ENCODE assay signal across 8 cellular contexts in the genomic region with DNA sequence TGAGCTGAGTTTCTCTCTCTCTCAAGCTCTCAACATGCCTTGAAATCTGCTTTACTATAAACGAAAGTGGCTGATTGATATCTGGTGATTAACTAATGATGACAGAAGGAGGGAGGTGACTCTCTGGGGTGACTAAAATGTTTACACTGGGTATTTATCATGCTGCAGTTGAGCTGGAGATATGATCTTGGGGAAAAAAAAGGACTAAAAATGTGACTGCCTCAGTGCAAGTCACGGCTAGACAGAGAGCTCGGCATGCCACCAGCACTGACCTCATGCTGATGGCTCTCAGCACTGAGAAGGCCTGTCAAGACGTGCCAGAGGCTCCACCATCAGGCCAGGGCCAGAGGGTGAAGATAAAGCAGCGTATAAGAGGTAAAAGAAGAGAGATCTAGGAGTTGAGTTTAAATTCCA.
DNase-seq lines count a peak whose midpoint lies in the region; ATAC-seq and TF ChIP-seq lines count a peak whose summit lies in the region.

No MANE protein-coding gene starts in this region.

- intact Hi-C loops in activated CD4-positive, alpha-beta T cell treated with anti-CD3 and anti-CD28 coated beads, Interleukin-2, amount 10 ng/mL, durations not matched to agents 24 days and 14 days (cut with micrococcal nuclease) = no loop called here

- H3K27me3 Mint-ChIP-seq in activated CD4-positive, alpha-beta T cell treated with anti-CD3 and anti-CD28 coated beads, Interleukin-2, amount 10 ng/mL, durations not matched to agents 24 days and 14 days = peaks cover 24% of the 10 kb centered on the region

- H3K4me1 Mint-ChIP-seq in stimulated activated effector memory CD8-positive, alpha-beta T cell treated with anti-CD3 and anti-CD28 coated beads, Interleukin-12 subunit alpha, Interleukin-12 subunit beta, amount 100 ng/mL, for 72 hours = no peaks in the 10 kb centered on the region
- H3K4me1 Mint-ChIP-seq in activated CD4-positive, alpha-beta T cell treated with anti-CD3 and anti-CD28 coated beads, Interleukin-2, amount 10 ng/mL, durations not matched to agents 24 days and 14 days = no peaks in the 10 kb centered on the region

- H3K27ac ChIP-seq in HEK293 (ENCODE audit: extremely low read depth, low read depth, low read length) (no peak overlapping the region), cardiac muscle cell (no peak overlapping the region)

- H3K27ac Mint-ChIP-seq in stimulated activated effector memory CD8-positive, alpha-beta T cell treated with anti-CD3 and anti-CD28 coated beads, Interleukin-12 subunit alpha, Interleukin-12 subunit beta, amount 100 ng/mL, for 72 hours = no peak overlapping the region
- no peak overlapping the region for H3K27ac Mint-ChIP-seq in activated CD4-positive, alpha-beta T cell treated with anti-CD3 and anti-CD28 coated beads, Interleukin-2, amount 10 ng/mL, durations not matched to agents 24 days and 14 days

- H3K36me3 ChIP-seq in HEK293 (ENCODE audit: control insufficient read depth in 2 of 2, insufficient read depth in 1 of 2, low read length in 2 of 2) (no peaks in the 10 kb centered on the region), cardiac muscle cell (no peaks in the 10 kb centered on the region)

- H3K36me3 Mint-ChIP-seq in stimulated activated effector memory CD8-positive, alpha-beta T cell treated with anti-CD3 and anti-CD28 coated beads, Interleukin-12 subunit alpha, Interleukin-12 subunit beta, amount 100 ng/mL, for 72 hours = no peaks in the 10 kb centered on the region
- H3K36me3 Mint-ChIP-seq in activated CD4-positive, alpha-beta T cell treated with anti-CD3 and anti-CD28 coated beads, Interleukin-2, amount 10 ng/mL, durations not matched to agents 24 days and 14 days (ENCODE audit: low read depth) = no peaks in the 10 kb centered on the region

- no peaks in the 10 kb centered on the region for H3K4me1 ChIP-seq in HEK293 (ENCODE audit: control insufficient read depth, insufficient read depth, low read length)
- peaks cover 8% of the 10 kb centered on the region for H3K4me1 ChIP-seq in cardiac muscle cell (ENCODE audit: low read depth)

- no peaks in the 10 kb centered on the region for H3K9me3 Mint-ChIP-seq in stimulated activated effector memory CD8-positive, alpha-beta T cell treated with anti-CD3 and anti-CD28 coated beads, Interleukin-12 subunit alpha, Interleukin-12 subunit beta, amount 100 ng/mL, for 72 hours
- H3K9me3 Mint-ChIP-seq in activated CD4-positive, alpha-beta T cell treated with anti-CD3 and anti-CD28 coated beads, Interleukin-2, amount 10 ng/mL, durations not matched to agents 24 days and 14 days = no peaks in the 10 kb centered on the region

- peak; percentile 83 for ATAC-seq in stimulated activated effector memory CD8-positive, alpha-beta T cell treated with anti-CD3 and anti-CD28 coated beads, Interleukin-12 subunit alpha, Interleukin-12 subunit beta, amount 100 ng/mL, for 72 hours
- no peak for ATAC-seq in HG02852 (IDR thresholded peaks at IDR 0.05; ENCODE audit: unreplicated experiment)

- no peak overlapping the region for H3K4me3 Mint-ChIP-seq in stimulated activated effector memory CD8-positive, alpha-beta T cell treated with anti-CD3 and anti-CD28 coated beads, Interleukin-12 subunit alpha, Interleukin-12 subunit beta, amount 100 ng/mL, for 72 hours
- H3K4me3 Mint-ChIP-seq in activated CD4-positive, alpha-beta T cell treated with anti-CD3 and anti-CD28 coated beads, Interleukin-2, amount 10 ng/mL, durations not matched to agents 24 days and 14 days = no peak overlapping the region

- POLR2A ChIA-PET in HEK293 (lab: Yijun Ruan, JAX) = interaction anchor here (0.5 kb wide), 1 partner anchor 103 kb away, joined by 3 read pairs; no protein-coding TSS in a partner anchor

- no peaks in the 10 kb centered on the region for H3K27me3 ChIP-seq in cardiac muscle cell

- H3K9me3 ChIP-seq in HEK293 (ENCODE audit: control insufficient read depth, insufficient read depth, low read depth, low read length) (no peaks in the 10 kb centered on the region), cardiac muscle cell (ENCODE audit: low read depth) (no peaks in the 10 kb centered on the region)

- CTCF ChIA-PET in HEK293 (lab: Yijun Ruan, JAX) = interaction anchor here (0.6 to 1.7 kb wide), 8 partner anchors 10 to 1201 kb away, joined by 3 to 16 read pairs (median 4); no protein-coding TSS in a partner anchor

- TF ChIP-seq CTCF in HEK293 (tag by site-specific recombination; IDR thresholded peaks at IDR 0.05) (peak; percentile 65; the same call in 1 of the 2 replicates), cardiac muscle cell (IDR thresholded peaks at IDR 0.05; ENCODE audit: low read depth, low read length) (no peak)

- H3K4me3 ChIP-seq in HEK293 (ENCODE audit: low read depth, low read length) (no peak overlapping the region), cardiac muscle cell (no peak overlapping the region)

- DNase-seq in SK-N-DZ (ENCODE audit: low spot score) (peak; percentile 70), cardiac muscle cell (ENCODE audit: low read depth in 1 of 2, low spot score in 1 of 2) (peak; percentile 38 to 69), AML-193 (lab: John Stamatoyannopoulos, UW) (no peak)
- peak in 1 of 2 donors; percentile 44 for DNase-seq in stimulated activated effector memory CD8-positive, alpha-beta T cell treated with anti-CD3 and anti-CD28 coated beads, Interleukin-12 subunit alpha, Interleukin-12 subunit beta, amount 100 ng/mL, for 72 hours (ENCODE audit: low spot score in 2 of 2)
- no peak for DNase-seq in stimulated activated CD4-positive, alpha-beta T cell treated with anti-CD3 and anti-CD28 coated beads, Interleukin-12 subunit alpha, Interleukin-12 subunit beta, amount 100 ng/mL, for 4 hours
- DNase-seq in activated CD4-positive, alpha-beta T cell treated with anti-CD3 and anti-CD28 coated beads, Interleukin-2, amount 10 ng/mL, durations not matched to agents 24 days and 14 days = no peak

TF ChIP-seq in HEK293, 187 proteins besides CTCF, POLR2A, EP300 and RAD21 (continues in another document):
- no peak for TF ChIP-seq EGR2 (tag by site-specific recombination; IDR thresholded peaks at IDR 0.05; ENCODE audit: low read depth)
- peak; percentile 86 for TF ChIP-seq ZBTB17 (tag by site-specific recombination; IDR thresholded peaks at IDR 0.05)
- no peak for TF ChIP-seq SCRT1 (tag by site-specific recombination; IDR thresholded peaks at IDR 0.05; ENCODE audit: borderline replicate concordance)
- no peak for TF ChIP-seq ZNF48 (tag by site-specific recombination; IDR thresholded peaks at IDR 0.05)
- no peak for TF ChIP-seq KLF16 (tag by site-specific recombination; IDR thresholded peaks at IDR 0.05)
- no peak for TF ChIP-seq SCRT2 (tag by site-specific recombination; IDR thresholded peaks at IDR 0.05)
- TF ChIP-seq ZNF391 (tag by site-specific recombination; IDR thresholded peaks at IDR 0.05; ENCODE audit: borderline replicate concordance, low read depth) = peak; percentile 87
- peak; percentile 38 for TF ChIP-seq GLIS1 (tag by site-specific recombination; IDR thresholded peaks at IDR 0.05)
- no peak for TF ChIP-seq ZNF423 (tag by site-specific recombination; IDR thresholded peaks at IDR 0.05)
- peak; percentile 93 for TF ChIP-seq SP7 (tag by site-specific recombination; IDR thresholded peaks at IDR 0.05)
- no peak for TF ChIP-seq ZNF530 (tag by site-specific recombination; IDR thresholded peaks at IDR 0.05; ENCODE audit: low read depth)
- TF ChIP-seq ZNF132 (tag by site-specific recombination; IDR thresholded peaks at IDR 0.05; ENCODE audit: borderline replicate concordance) = no peak
- TF ChIP-seq ZNF341 (tag by site-specific recombination; IDR thresholded peaks at IDR 0.05; ENCODE audit: low read depth) = no peak
- TF ChIP-seq ZNF175 (tag by site-specific recombination; IDR thresholded peaks at IDR 0.05) = no peak
- TF ChIP-seq ZBTB21 (tag by site-specific recombination; IDR thresholded peaks at IDR 0.05) = peak; percentile 61
- peak; percentile 80; the same call in 1 of the 2 replicates for TF ChIP-seq ZNF561 (tag by site-specific recombination; IDR thresholded peaks at IDR 0.05; ENCODE audit: borderline replicate concordance)
- TF ChIP-seq RBAK (tag by site-specific recombination; IDR thresholded peaks at IDR 0.05) = no peak
- TF ChIP-seq ZFP37 (tag by site-specific recombination; IDR thresholded peaks at IDR 0.05) = 0 out of 2 replicates have a peak, but pooled peaks have one; percentile 33
- TF ChIP-seq, protein P1, sequence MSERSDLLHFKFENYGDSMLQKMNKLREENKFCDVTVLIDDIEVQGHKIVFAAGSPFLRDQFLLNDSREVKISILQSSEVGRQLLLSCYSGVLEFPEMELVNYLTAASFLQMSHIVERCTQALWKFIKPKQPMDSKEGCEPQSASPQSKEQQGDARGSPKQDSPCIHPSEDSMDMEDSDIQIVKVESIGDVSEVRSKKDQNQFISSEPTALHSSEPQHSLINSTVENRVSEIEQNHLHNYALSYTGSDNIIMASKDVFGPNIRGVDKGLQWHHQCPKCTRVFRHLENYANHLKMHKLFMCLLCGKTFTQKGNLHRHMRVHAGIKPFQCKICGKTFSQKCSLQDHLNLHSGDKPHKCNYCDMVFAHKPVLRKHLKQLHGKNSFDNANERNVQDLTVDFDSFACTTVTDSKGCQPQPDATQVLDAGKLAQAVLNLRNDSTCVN (tag by site-specific recombination; optimal IDR thresholded peaks at IDR 0.05) = no peak
- TF ChIP-seq, protein P2, sequence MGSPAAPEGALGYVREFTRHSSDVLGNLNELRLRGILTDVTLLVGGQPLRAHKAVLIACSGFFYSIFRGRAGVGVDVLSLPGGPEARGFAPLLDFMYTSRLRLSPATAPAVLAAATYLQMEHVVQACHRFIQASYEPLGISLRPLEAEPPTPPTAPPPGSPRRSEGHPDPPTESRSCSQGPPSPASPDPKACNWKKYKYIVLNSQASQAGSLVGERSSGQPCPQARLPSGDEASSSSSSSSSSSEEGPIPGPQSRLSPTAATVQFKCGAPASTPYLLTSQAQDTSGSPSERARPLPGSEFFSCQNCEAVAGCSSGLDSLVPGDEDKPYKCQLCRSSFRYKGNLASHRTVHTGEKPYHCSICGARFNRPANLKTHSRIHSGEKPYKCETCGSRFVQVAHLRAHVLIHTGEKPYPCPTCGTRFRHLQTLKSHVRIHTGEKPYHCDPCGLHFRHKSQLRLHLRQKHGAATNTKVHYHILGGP (tag by site-specific recombination; IDR thresholded peaks at IDR 0.05) = no peak
- TF ChIP-seq ZNF664 (tag by site-specific recombination; IDR thresholded peaks at IDR 0.05) = 0 out of 2 replicates have a peak, but pooled peaks have one; percentile 17
- TF ChIP-seq ZBTB20 (tag by site-specific recombination; IDR thresholded peaks at IDR 0.05) = no peak; the same call in 1 of the 2 replicates
- no peak for TF ChIP-seq GLI2 (tag by site-specific recombination; IDR thresholded peaks at IDR 0.05; ENCODE audit: borderline replicate concordance, low read depth)
- TF ChIP-seq ZNF169 (tag by site-specific recombination; IDR thresholded peaks at IDR 0.05) = no peak
- TF ChIP-seq ZNF404 (tag by site-specific recombination; IDR thresholded peaks at IDR 0.05) = no peak
- no peak for TF ChIP-seq ZNF211 (tag by site-specific recombination; IDR thresholded peaks at IDR 0.05; ENCODE audit: low read depth)

Comparison
In these comparisons a context has a peak if more than half of its experiments do, and no peak if none do; other contexts are left out.
1. DNase-seq: peak in SK-N-DZ (single experiment) and cardiac muscle cell (2 of 2); none in stimulated activated CD4-positive, alpha-beta T cell treated with anti-CD3 and anti-CD28 coated beads, Interleukin-12 subunit alpha, Interleukin-12 subunit beta, amount 100 ng/mL, for 4 hours (single experiment), activated CD4-positive, alpha-beta T cell treated with anti-CD3 and anti-CD28 coated beads, Interleukin-2, amount 10 ng/mL, durations not matched to agents 24 days and 14 days (single experiment) and AML-193 (0 of 2).